Comparison of ENCODE assay signal across 11 cellular contexts in the genomic region with DNA sequence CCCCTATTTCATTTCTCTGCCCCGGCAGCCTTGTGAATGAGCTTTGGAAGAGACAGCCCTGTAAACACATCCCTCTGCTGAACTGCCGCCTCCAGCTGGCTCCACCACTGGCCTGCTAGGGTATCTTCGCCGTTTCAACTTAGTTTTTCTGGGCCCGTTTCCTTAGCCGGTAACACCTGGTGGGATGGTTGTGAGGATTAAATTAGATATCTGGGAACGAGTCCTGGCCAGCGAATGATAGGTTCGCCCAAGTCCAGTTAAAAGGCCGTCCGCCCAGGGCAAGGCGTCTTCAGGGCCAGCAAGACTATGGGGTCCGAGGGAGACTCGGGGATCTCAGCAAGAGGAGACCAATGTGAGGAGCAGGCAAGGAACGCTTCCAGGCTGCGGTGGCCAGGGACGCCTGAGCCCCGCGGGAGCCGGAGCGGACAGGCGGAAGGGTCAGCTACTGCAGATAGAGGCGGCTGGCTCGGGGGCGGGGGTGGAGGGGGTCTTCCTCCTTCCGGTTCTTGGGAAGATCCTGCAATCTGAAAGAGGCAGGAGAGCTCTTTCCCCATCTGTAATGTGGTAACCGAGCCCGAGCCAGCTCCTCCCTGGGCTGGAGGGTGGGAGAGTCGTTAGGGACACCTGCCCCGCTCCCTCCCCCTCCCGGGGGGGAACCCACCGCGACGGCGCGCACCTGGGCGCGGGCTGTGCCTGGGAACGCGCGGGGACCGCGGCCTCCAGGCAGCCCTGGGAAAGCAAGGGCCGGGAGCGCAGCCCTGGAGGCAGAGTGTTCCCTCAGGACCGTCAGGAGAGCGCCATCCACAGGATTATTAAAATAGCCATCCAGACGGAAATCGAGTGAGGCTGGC. TPM values are rescaled to one million over a fixed set of nuclear protein-coding genes. Genes with fewer than 3 reads are reported as not detected.
DNase-seq lines count a peak whose midpoint lies in the region; ATAC-seq and TF ChIP-seq lines count a peak whose summit lies in the region.
"Had no signal": no experiment of that assay in that cellular context is flagged by ENCODE, and none has a peak within 500 bp of the region (broad histone marks: within the 10 kb centered on the region; RNA-seq: fewer than 3 reads in every experiment).

No MANE protein-coding gene starts in this region.

- TF ChIP-seq CTCF in SK-N-SH (IDR thresholded peaks at IDR 0.05): no peak
- TF ChIP-seq CTCF in astrocyte of the spinal cord (IDR thresholded peaks at IDR 0.05; ENCODE audit: low read depth, low read length): no peak

- no peak overlapping the region for H3K27ac Mint-ChIP-seq in stimulated activated naive B cell treated with anti-CD40 and anti-IgM and Interleukin-4, amounts not matched to agents 10 μg/mL and 1 μg/mL and 100 μg/mL, for 72 hours

- peak overlapping the region; percentile 10 to 70 for H3K4me3 Mint-ChIP-seq in stimulated activated naive B cell treated with anti-CD40 and anti-IgM and Interleukin-4, amounts not matched to agents 10 μg/mL and 1 μg/mL and 100 μg/mL, for 72 hours

- H3K9me3 ChIP-seq in SK-N-SH: no peaks in the 10 kb centered on the region
- H3K9me3 ChIP-seq in effector memory CD4-positive, alpha-beta T cell (ENCODE audit: control insufficient read depth, low read length): no peaks in the 10 kb centered on the region
- H3K9me3 ChIP-seq in HAP-1: no peaks in the 10 kb centered on the region
- H3K9me3 ChIP-seq: SJSA1 had no signal

- H3K4me3 ChIP-seq in SK-N-SH (ENCODE audit: low read depth in 2 of 2, low read length in 1 of 2) (no peak overlapping the region), astrocyte of the spinal cord (ENCODE audit: low read depth, low read length) (peak overlapping the region; percentile 7), HAP-1 (no peak overlapping the region)
- no peak overlapping the region for H3K4me3 ChIP-seq in effector memory CD4-positive, alpha-beta T cell (ENCODE audit: insufficient read depth, low read depth, low read length, poor library complexity, severe bottlenecking)
- H3K4me3 ChIP-seq: SJSA1 had no signal

- H3F3A ChIP-seq in SK-N-SH (replicated peaks; ENCODE audit: insufficient read depth): no peaks in the 10 kb centered on the region

- H3K27ac ChIP-seq in SK-N-SH (ENCODE audit: low read depth in 2 of 2, low read length in 1 of 2): no peak overlapping the region
- no peak overlapping the region for H3K27ac ChIP-seq in effector memory CD4-positive, alpha-beta T cell (ENCODE audit: insufficient read depth, low read length, poor library complexity, severe bottlenecking)
- H3K27ac ChIP-seq: SJSA1 had no signal

- H3K27me3 ChIP-seq in SK-N-SH (ENCODE audit: insufficient read depth) (no peaks in the 10 kb centered on the region), HAP-1 (ENCODE audit: low read depth) (no peaks in the 10 kb centered on the region)
- H3K27me3 ChIP-seq in effector memory CD4-positive, alpha-beta T cell (replicated peaks; ENCODE audit: control insufficient read depth, insufficient read depth, low read length, poor library complexity, severe bottlenecking): peaks cover 13% of the 10 kb centered on the region
- H3K27me3 ChIP-seq: SJSA1 had no signal

- no peaks in the 10 kb centered on the region for H4K20me1 ChIP-seq in SK-N-SH (ENCODE audit: insufficient read depth)

- no peak for TF ChIP-seq EP300 in SK-N-SH (IDR thresholded peaks at IDR 0.05; ENCODE audit: borderline replicate concordance in 1 of 2, low read depth in 1 of 2, low read length in 1 of 2)

- H3K9me2 ChIP-seq in SK-N-SH: no peaks in the 10 kb centered on the region

- no peaks in the 10 kb centered on the region for H3K79me2 ChIP-seq in SK-N-SH (ENCODE audit: insufficient read depth)

- CTCF ChIA-PET in SK-N-SH (lab: Yijun Ruan, JAX): interaction anchor here (0.9 to 1.6 kb wide), 2 partner anchors 11 to 232 kb away, joined by 3 to 7 read pairs; no protein-coding TSS in a partner anchor

- in situ Hi-C loops in astrocyte of the spinal cord (cut with HindIII; ENCODE audit: low sequenced_read_pairs): no loop called here
- in situ Hi-C loops in HAP-1 (cut with MboI; ENCODE audit: low sequenced_read_pairs): no loop called here

- DNase-seq in SK-N-SH (peak; percentile 32), astrocyte of the spinal cord (ENCODE audit: low read depth, low spot score) (no peak), islet precursor cell (peak; percentile 84), GF-D8 (lab: John Stamatoyannopoulos, UW) (no peak), HAP-1 (ENCODE audit: low spot score in 2 of 2) (no peak)
- no peak for DNase-seq in stimulated activated naive B cell treated with anti-CD40 and anti-IgM and Interleukin-4, amounts not matched to agents 10 μg/mL and 1 μg/mL and 100 μg/mL, for 72 hours
- DNase-seq in effector memory CD4-positive, alpha-beta T cell: no peak
- DNase-seq: ACHN, KBM-7 had no signal

- H2AFZ ChIP-seq in SK-N-SH (ENCODE audit: low read depth): no peak overlapping the region

- H3K27me3 Mint-ChIP-seq in stimulated activated naive B cell treated with anti-CD40 and anti-IgM and Interleukin-4, amounts not matched to agents 10 μg/mL and 1 μg/mL and 100 μg/mL, for 72 hours: peaks cover 5 to 11% of the 10 kb centered on the region in 2 donors

- H3K36me3 Mint-ChIP-seq in stimulated activated naive B cell treated with anti-CD40 and anti-IgM and Interleukin-4, amounts not matched to agents 10 μg/mL and 1 μg/mL and 100 μg/mL, for 72 hours: no peaks in the 10 kb centered on the region

- POLR2A ChIA-PET in SK-N-SH (lab: Yijun Ruan, JAX): no interaction called here

- H3K9ac ChIP-seq in SK-N-SH: no peak overlapping the region

- no peak overlapping the region for H3K4me2 ChIP-seq in SK-N-SH

- H3K9me3 Mint-ChIP-seq in stimulated activated naive B cell treated with anti-CD40 and anti-IgM and Interleukin-4, amounts not matched to agents 10 μg/mL and 1 μg/mL and 100 μg/mL, for 72 hours: no peaks in the 10 kb centered on the region

- ATAC-seq in SK-N-SH treated with all-trans-retinoic acid at 6 μM for 48 hours: no peak
- ATAC-seq in stimulated activated naive B cell treated with anti-CD40 and anti-IgM and Interleukin-4, amounts not matched to agents 10 μg/mL and 1 μg/mL and 100 μg/mL, for 72 hours (replicated peaks): no peak

- peaks cover 3 to 14% of the 10 kb centered on the region in 2 donors for H3K4me1 Mint-ChIP-seq in stimulated activated naive B cell treated with anti-CD40 and anti-IgM and Interleukin-4, amounts not matched to agents 10 μg/mL and 1 μg/mL and 100 μg/mL, for 72 hours

- 68% methylated on average over 31 of the region's 49 CpGs for WGBS in SK-N-SH (ENCODE audit: low lambda C conversion rate)

- no peak for TF ChIP-seq RAD21 in SK-N-SH (IDR thresholded peaks at IDR 0.05; ENCODE audit: low read length)

- H3K4me1 ChIP-seq in SK-N-SH (ENCODE audit: control insufficient read depth in 1 of 2, insufficient read depth in 2 of 2, low read depth in 1 of 2, low read length in 1 of 2) (no peaks in the 10 kb centered on the region), HAP-1 (no peaks in the 10 kb centered on the region)
- H3K4me1 ChIP-seq in effector memory CD4-positive, alpha-beta T cell (ENCODE audit: control insufficient read depth, insufficient read depth, low read length, poor library complexity, severe bottlenecking): peaks cover 5% of the 10 kb centered on the region

- no peaks in the 10 kb centered on the region for H3K36me3 ChIP-seq in SK-N-SH (replicated peaks in 1 of 2; ENCODE audit: control insufficient read depth in 1 of 2, insufficient read depth in 2 of 2, low read length in 1 of 2)
- H3K36me3 ChIP-seq in effector memory CD4-positive, alpha-beta T cell (ENCODE audit: control insufficient read depth, insufficient read depth, low read length): no peaks in the 10 kb centered on the region
- H3K36me3 ChIP-seq in HAP-1 (replicated peaks): no peaks in the 10 kb centered on the region
- H3K36me3 ChIP-seq: SJSA1 had no signal

TF ChIP-seq in SK-N-SH, 30 proteins besides CTCF, POLR2A, EP300 and RAD21 (continues in another document):
- no peak for TF ChIP-seq SMC3 (IDR thresholded peaks at IDR 0.05; ENCODE audit: low read depth, low read length)
- no peak for TF ChIP-seq SIN3A (IDR thresholded peaks at IDR 0.05; ENCODE audit: borderline replicate concordance, low read depth, low read length)
- TF ChIP-seq NFIC (IDR thresholded peaks at IDR 0.05; ENCODE audit: borderline replicate concordance): no peak
- TF ChIP-seq MEF2A (IDR thresholded peaks at IDR 0.05; ENCODE audit: borderline replicate concordance, low read depth): no peak
- no peak for TF ChIP-seq FOSL2 (IDR thresholded peaks at IDR 0.05; ENCODE audit: borderline replicate concordance, low read depth)
- no peak for TF ChIP-seq MXI1 (IDR thresholded peaks at IDR 0.05; ENCODE audit: low read depth, low read length)
- TF ChIP-seq FOXM1 (IDR thresholded peaks at IDR 0.05; ENCODE audit: low read depth): no peak
- no peak for TF ChIP-seq YY1 (IDR thresholded peaks at IDR 0.05; ENCODE audit: low read depth)
- no peak for TF ChIP-seq RXRA (IDR thresholded peaks at IDR 0.05; ENCODE audit: borderline replicate concordance, low read depth)

TF ChIP-seq in SK-N-SH treated with all-trans-retinoic acid at 6 μM for 48 hours, 23 proteins besides CTCF, POLR2A, EP300 and RAD21 (continues in another document):
- no peak for TF ChIP-seq ARNTL (CRISPR knock-in tag; IDR thresholded peaks at IDR 0.05; ENCODE audit: borderline replicate concordance, low read depth)
- TF ChIP-seq CSDC2 (CRISPR knock-in tag; IDR thresholded peaks at IDR 0.05): no peak
- TF ChIP-seq OSR1 (CRISPR knock-in tag; IDR thresholded peaks at IDR 0.05): no peak
- TF ChIP-seq ZFP30 (CRISPR knock-in tag; IDR thresholded peaks at IDR 0.05): no peak
- TF ChIP-seq ZNF70 (CRISPR knock-in tag; IDR thresholded peaks at IDR 0.05): no peak
- no peak for TF ChIP-seq GLIS3 (CRISPR knock-in tag; IDR thresholded peaks at IDR 0.05)

RNA-seq across cellular contexts. Expression of gene PTCRA, which starts 4.5 kb away (rescaled TPM):
- not detected in 2 replicates for polyA plus RNA-seq in SK-N-SH (2012; rRNA removed)
- polyA plus RNA-seq in SK-N-SH (2012; cell fraction: cytosol; rRNA removed): not detected in 2 replicates
- polyA plus RNA-seq in SK-N-SH (2012; cell fraction: nucleus; rRNA removed): not detected in 2 replicates

RNA-seq across cellular contexts. Expression of gene CNPY3, which starts 17.9 kb away (rescaled TPM):
- polyA plus RNA-seq in SK-N-SH (2012; rRNA removed): 59.2 and 77.5 TPM in 2 replicates
- 50.5 and 59.8 TPM in 2 replicates for polyA plus RNA-seq in SK-N-SH (2012; cell fraction: cytosol; rRNA removed)
- 53.7 and 63.5 TPM in 2 replicates for polyA plus RNA-seq in SK-N-SH (2012; cell fraction: nucleus; rRNA removed)

RNA-seq across cellular contexts. Expression of gene RPL7L1, which starts 32.0 kb away (rescaled TPM):
- polyA plus RNA-seq in SK-N-SH (2012; rRNA removed): 22.1 and 28.7 TPM in 2 replicates
- polyA plus RNA-seq in SK-N-SH (2012; cell fraction: cytosol; rRNA removed): 42.5 and 49.2 TPM in 2 replicates
- 11.6 and 17.3 TPM in 2 replicates for polyA plus RNA-seq in SK-N-SH (2012; cell fraction: nucleus; rRNA removed)

RNA-seq across cellular contexts. Expression of gene GNMT, which starts 49.2 kb away (rescaled TPM):
- polyA plus RNA-seq in SK-N-SH (2012; rRNA removed): 1.4 and 2.0 TPM in 2 replicates
- polyA plus RNA-seq in SK-N-SH (2012; cell fraction: cytosol; rRNA removed): 0.48 and 0.56 TPM in 2 replicates
- 11.9 and 12.7 TPM in 2 replicates for polyA plus RNA-seq in SK-N-SH (2012; cell fraction: nucleus; rRNA removed)

Comparison
In these comparisons a context has a peak if more than half of its experiments do, and no peak if none do; other contexts are left out.
1. DNase-seq: peak in SK-N-SH (single experiment) and islet precursor cell (single experiment); none in astrocyte of the spinal cord (single experiment), stimulated activated naive B cell treated with anti-CD40 and anti-IgM and Interleukin-4, amounts not matched to agents 10 μg/mL and 1 μg/mL and 100 μg/mL, for 72 hours (single experiment), GF-D8 (single experiment), effector memory CD4-positive, alpha-beta T cell (0 of 3) and HAP-1 (0 of 2).